ENCODE assay signal across 21 cellular contexts in genomic region chr10:133013478-133013877, GRCh38.
DNase-seq lines count a peak whose midpoint lies in the region; ATAC-seq, FAIRE-seq and TF ChIP-seq lines count a peak whose summit lies in the region.
"Had no signal": no experiment of that assay in that cellular context is flagged by ENCODE, and none has a peak within 500 bp of the region (broad histone marks: within the 10 kb centered on the region; RNA-seq: fewer than 3 reads in every experiment).

No MANE protein-coding gene starts in this region.

- no peak overlapping the region for H3K4me3 Mint-ChIP-seq in stimulated activated naive CD8-positive, alpha-beta T cell treated with anti-CD3 and anti-CD28 coated beads, Interleukin-15, amount 100 ng/mL, for 72 hours
- H3K4me3 Mint-ChIP-seq in dendritic cell treated with granulocyte-macrophage colony-stimulating factor and Interleukin-4, amounts not matched to agents 40 ng/mL and 50 ng/mL, for 4 days, result peak overlapping the region; percentile 21
- H3K4me3 Mint-ChIP-seq: activated naive CD8-positive, alpha-beta T cell; CD8-positive, alpha-beta memory T cell; H9 had no signal

- intact Hi-C loops in dendritic cell treated with granulocyte-macrophage colony-stimulating factor and Interleukin-4, amounts not matched to agents 40 ng/mL and 50 ng/mL, for 4 days (cut with micrococcal nuclease), result loop anchor here (5.0 kb wide), 1 partner anchor 244 kb away; no protein-coding TSS in a partner anchor
- intact Hi-C loops in gastrocnemius medialis (cut with DNase I; ENCODE audit: low total_unique reads), result no loop called here

- FAIRE-seq in urothelium cell line (lab: Jason Lieb, UNC), result no peak
- FAIRE-seq: A204.1, bronchial epithelial cell, GM12878 had no signal

- H3K27ac Mint-ChIP-seq in stimulated activated naive CD8-positive, alpha-beta T cell treated with anti-CD3 and anti-CD28 coated beads, Interleukin-15, amount 100 ng/mL, for 72 hours, result peak overlapping the region; percentile 15 to 48
- no peak overlapping the region for H3K27ac Mint-ChIP-seq in dendritic cell treated with granulocyte-macrophage colony-stimulating factor and Interleukin-4, amounts not matched to agents 40 ng/mL and 50 ng/mL, for 4 days
- H3K27ac Mint-ChIP-seq: activated naive CD8-positive, alpha-beta T cell had no signal

- in situ Hi-C loops in gastrocnemius medialis (cut with MboI; ENCODE audit: low sequenced_read_pairs in 4 of 4), result no loop called here

- H3K4me1 ChIP-seq in gastrocnemius medialis, result no peaks in the 10 kb centered on the region
- H3K4me1 ChIP-seq: Peyer's patch had no signal

- no peak for TF ChIP-seq CTCF in gastrocnemius medialis (IDR thresholded peaks at IDR 0.05 in 4 of 5, conservative IDR thresholded peaks at IDR 0.05 in 1 of 5)

- H3K36me3 Mint-ChIP-seq in dendritic cell treated with granulocyte-macrophage colony-stimulating factor and Interleukin-4, amounts not matched to agents 40 ng/mL and 50 ng/mL, for 4 days (ENCODE audit: low read depth), result peaks cover 35% of the 10 kb centered on the region
- H3K36me3 Mint-ChIP-seq: activated naive CD8-positive, alpha-beta T cell; CD8-positive, alpha-beta memory T cell had no signal

- no peak for TF ChIP-seq POLR2A in gastrocnemius medialis (IDR thresholded peaks at IDR 0.05)

- H3K27me3 ChIP-seq in gastrocnemius medialis, result peaks cover 0 to 5% (median 0%) of the 10 kb centered on the region in 3 donors
- H3K27me3 ChIP-seq: ovary, Peyer's patch had no signal

- no peak overlapping the region for H3K27ac ChIP-seq in gastrocnemius medialis
- H3K27ac ChIP-seq: ovary, Peyer's patch had no signal

- H3K4me3 ChIP-seq in gastrocnemius medialis, result no peak overlapping the region
- H3K4me3 ChIP-seq: GM12878, ovary, Peyer's patch had no signal

- H3K9me3 Mint-ChIP-seq in stimulated activated naive CD8-positive, alpha-beta T cell treated with anti-CD3 and anti-CD28 coated beads, Interleukin-15, amount 100 ng/mL, for 72 hours, result no peaks in the 10 kb centered on the region
- H3K9me3 Mint-ChIP-seq in dendritic cell treated with granulocyte-macrophage colony-stimulating factor and Interleukin-4, amounts not matched to agents 40 ng/mL and 50 ng/mL, for 4 days, result no peaks in the 10 kb centered on the region
- H3K9me3 Mint-ChIP-seq: H9 had no signal

- no peak for ATAC-seq in stimulated activated naive CD8-positive, alpha-beta T cell treated with anti-CD3 and anti-CD28 coated beads, Interleukin-15, amount 100 ng/mL, for 72 hours
- ATAC-seq in stimulated activated naive CD8-positive, alpha-beta T cell treated with anti-CD3 and anti-CD28 coated beads, Interleukin-15, Interleukin-2, amounts not matched to agents 100 U/mL and 50 U/mL, for 24 hours, result no peak
- ATAC-seq in gastrocnemius medialis (no peak), HG02610 (IDR thresholded peaks at IDR 0.05; ENCODE audit: unreplicated experiment) (no peak)
- ATAC-seq: GM12878 had no signal

- no peaks in the 10 kb centered on the region for H3K4me1 Mint-ChIP-seq in stimulated activated naive CD8-positive, alpha-beta T cell treated with anti-CD3 and anti-CD28 coated beads, Interleukin-15, amount 100 ng/mL, for 72 hours
- H3K4me1 Mint-ChIP-seq in dendritic cell treated with granulocyte-macrophage colony-stimulating factor and Interleukin-4, amounts not matched to agents 40 ng/mL and 50 ng/mL, for 4 days (ENCODE audit: low read depth), result peaks cover 6% of the 10 kb centered on the region
- H3K4me1 Mint-ChIP-seq: CD8-positive, alpha-beta memory T cell; H9 had no signal

- no peaks in the 10 kb centered on the region for H3K9me3 ChIP-seq in gastrocnemius medialis
- H3K9me3 ChIP-seq: ovary, Peyer's patch had no signal

- H3K27me3 Mint-ChIP-seq in stimulated activated naive CD8-positive, alpha-beta T cell treated with anti-CD3 and anti-CD28 coated beads, Interleukin-15, amount 100 ng/mL, for 72 hours, result peaks cover 8% of the 10 kb centered on the region
- H3K27me3 Mint-ChIP-seq in dendritic cell treated with granulocyte-macrophage colony-stimulating factor and Interleukin-4, amounts not matched to agents 40 ng/mL and 50 ng/mL, for 4 days, result no peaks in the 10 kb centered on the region

- no peaks in the 10 kb centered on the region for H3K36me3 ChIP-seq in gastrocnemius medialis
- H3K36me3 ChIP-seq: ovary, Peyer's patch had no signal

- DNase-seq in stimulated activated naive CD8-positive, alpha-beta T cell treated with anti-CD3 and anti-CD28 coated beads, Interleukin-15, amount 100 ng/mL, for 72 hours, result no peak
- no peak for DNase-seq in stimulated activated naive CD8-positive, alpha-beta T cell treated with anti-CD3 and anti-CD28 coated beads, Interleukin-15, Interleukin-2, amounts not matched to agents 100 U/mL and 50 U/mL, for 24 hours
- peak; percentile 19 for DNase-seq in medulla oblongata (ENCODE audit: extremely low spot score)
- no peak for DNase-seq in gastrocnemius medialis
- no peak for DNase-seq in urothelium cell line (ENCODE audit: low spot score)
- DNase-seq in epidermal melanocyte (ENCODE audit: insufficient read length, low spot score), result no peak
- DNase-seq: CD8-positive, alpha-beta memory T cell; effector memory CD4-positive, alpha-beta T cell; H9; KG1; NCI-H1694 treated with DMSO at 0.1 percent for 48 hours; NCI-H524; ovary; Peyer's patch; stimulated activated CD4-positive, alpha-beta T cell treated with anti-CD3 and anti-CD28 coated beads, Interleukin-12 subunit alpha, Interleukin-12 subunit beta, amount 100 ng/mL, for 4 hours had no signal
